23 cellular contexts compared by ENCODE assay signal in genomic region chr18:53785811-53786210, GRCh38.
"Had no signal": no experiment of that assay in that cellular context is flagged by ENCODE, and none has a peak within 500 bp of the region (broad histone marks: within the 10 kb centered on the region; RNA-seq: fewer than 3 reads in every experiment).

No MANE protein-coding gene starts in this region.

- ATAC-seq: activated T-cell treated with anti-CD3 and anti-CD28 coated beads, Interleukin-2, amount 50 U/mL, for 72 hours; PC-3; WTC11 had no signal

- H3K4me3 ChIP-seq: adrenal gland had no signal

- H3K9me3 Mint-ChIP-seq: activated CD4-positive, alpha-beta memory T cell treated with anti-CD3 and anti-CD28 coated beads, Interleukin-2, amount 10 ng/mL, durations not matched to agents 7 days and 5 days; T-helper 1 cell treated with Interleukin-12 subunit alpha and Interleukin-12 subunit beta and Interleukin-4 antibody, amounts not matched to agents 30 μg/mL and 1 μg/mL, for 36 hours; WTC11 had no signal

- H3K4me1 ChIP-seq: adrenal gland had no signal

- H3K36me3 ChIP-seq: adrenal gland had no signal

- H3K27ac Mint-ChIP-seq: activated CD4-positive, alpha-beta memory T cell treated with anti-CD3 and anti-CD28 coated beads, Interleukin-2, amount 10 ng/mL, durations not matched to agents 7 days and 5 days; activated naive CD8-positive, alpha-beta T cell treated with anti-CD3 and anti-CD28 coated beads, Interleukin-2, amount 10 ng/mL, durations not matched to agents 7 days and 5 days; activated T-cell treated with anti-CD3 and anti-CD28 coated beads, Interleukin-2, amount 50 U/mL, for 72 hours; T-helper 1 cell treated with Interleukin-12 subunit alpha and Interleukin-12 subunit beta and Interleukin-4 antibody, amounts not matched to agents 30 μg/mL and 1 μg/mL, for 36 hours; WTC11 had no signal

- H3K4me1 Mint-ChIP-seq: activated CD4-positive, alpha-beta memory T cell treated with anti-CD3 and anti-CD28 coated beads, Interleukin-2, amount 10 ng/mL, durations not matched to agents 7 days and 5 days; activated naive CD8-positive, alpha-beta T cell treated with anti-CD3 and anti-CD28 coated beads, Interleukin-2, amount 10 ng/mL, durations not matched to agents 7 days and 5 days; WTC11 had no signal

- H3K36me3 Mint-ChIP-seq: activated naive CD8-positive, alpha-beta T cell treated with anti-CD3 and anti-CD28 coated beads, Interleukin-2, amount 10 ng/mL, durations not matched to agents 7 days and 5 days; WTC11 had no signal

- H3K27me3 ChIP-seq: adrenal gland had no signal

- DNase-seq: activated CD4-positive, alpha-beta memory T cell treated with anti-CD3 and anti-CD28 coated beads, Interleukin-2, amount 10 ng/mL, durations not matched to agents 7 days and 5 days; activated CD4-positive, alpha-beta T cell treated with anti-CD3 and anti-CD28 coated beads for 48 hours; activated CD4-positive, CD25-positive, alpha-beta regulatory T cell treated with anti-CD3 and anti-CD28 coated beads, Interleukin-2, amount 50 U/mL, for 72 hours; activated CD8-positive, alpha-beta memory T cell treated with anti-CD3 and anti-CD28 coated beads, Interleukin-2, amount 50 U/mL, for 4 hours; activated naive CD4-positive, alpha-beta T cell treated with anti-CD3 and anti-CD28 coated beads, Interleukin-2, amount 50 U/mL, for 16 hours; activated naive CD8-positive, alpha-beta T cell treated with anti-CD3 and anti-CD28 coated beads, Interleukin-2, amount 10 ng/mL, durations not matched to agents 7 days and 5 days; activated T-cell treated with anti-CD3 and anti-CD28 coated beads, Interleukin-2, amount 50 U/mL, for 72 hours; adrenal gland; anterior cingulate cortex; cerebellar nuclear complex; NCI-H1092 treated with DMSO at 0.1 percent for 48 hours; NCI-H1417 treated with DMSO at 0.1 percent for 48 hours; NCI-H1694; NCI-H2029; NCI-H345; NCI-H510A; NCI-H526 treated with DMSO at 0.1 percent for 48 hours; NCI-H82; NK-92 treated with Interleukin-12 subunit alpha and Interleukin-12 subunit beta, amount 100 ng/mL, for 24 hours; PC-3; SHP77 treated with DMSO at 0.1 percent for 48 hours had no signal

- H3K4me3 Mint-ChIP-seq: activated CD4-positive, alpha-beta memory T cell treated with anti-CD3 and anti-CD28 coated beads, Interleukin-2, amount 10 ng/mL, durations not matched to agents 7 days and 5 days; activated naive CD8-positive, alpha-beta T cell treated with anti-CD3 and anti-CD28 coated beads, Interleukin-2, amount 10 ng/mL, durations not matched to agents 7 days and 5 days; activated T-cell treated with anti-CD3 and anti-CD28 coated beads, Interleukin-2, amount 50 U/mL, for 72 hours; T-helper 1 cell treated with Interleukin-12 subunit alpha and Interleukin-12 subunit beta and Interleukin-4 antibody, amounts not matched to agents 30 μg/mL and 1 μg/mL, for 36 hours; WTC11 had no signal

- H3K27me3 Mint-ChIP-seq: activated CD4-positive, alpha-beta memory T cell treated with anti-CD3 and anti-CD28 coated beads, Interleukin-2, amount 10 ng/mL, durations not matched to agents 7 days and 5 days; activated naive CD8-positive, alpha-beta T cell treated with anti-CD3 and anti-CD28 coated beads, Interleukin-2, amount 10 ng/mL, durations not matched to agents 7 days and 5 days had no signal

- H3K9me3 ChIP-seq: adrenal gland had no signal

- H3K27ac ChIP-seq: adrenal gland had no signal
